ENCODE assay signal across 17 cellular contexts in the genomic region with DNA sequence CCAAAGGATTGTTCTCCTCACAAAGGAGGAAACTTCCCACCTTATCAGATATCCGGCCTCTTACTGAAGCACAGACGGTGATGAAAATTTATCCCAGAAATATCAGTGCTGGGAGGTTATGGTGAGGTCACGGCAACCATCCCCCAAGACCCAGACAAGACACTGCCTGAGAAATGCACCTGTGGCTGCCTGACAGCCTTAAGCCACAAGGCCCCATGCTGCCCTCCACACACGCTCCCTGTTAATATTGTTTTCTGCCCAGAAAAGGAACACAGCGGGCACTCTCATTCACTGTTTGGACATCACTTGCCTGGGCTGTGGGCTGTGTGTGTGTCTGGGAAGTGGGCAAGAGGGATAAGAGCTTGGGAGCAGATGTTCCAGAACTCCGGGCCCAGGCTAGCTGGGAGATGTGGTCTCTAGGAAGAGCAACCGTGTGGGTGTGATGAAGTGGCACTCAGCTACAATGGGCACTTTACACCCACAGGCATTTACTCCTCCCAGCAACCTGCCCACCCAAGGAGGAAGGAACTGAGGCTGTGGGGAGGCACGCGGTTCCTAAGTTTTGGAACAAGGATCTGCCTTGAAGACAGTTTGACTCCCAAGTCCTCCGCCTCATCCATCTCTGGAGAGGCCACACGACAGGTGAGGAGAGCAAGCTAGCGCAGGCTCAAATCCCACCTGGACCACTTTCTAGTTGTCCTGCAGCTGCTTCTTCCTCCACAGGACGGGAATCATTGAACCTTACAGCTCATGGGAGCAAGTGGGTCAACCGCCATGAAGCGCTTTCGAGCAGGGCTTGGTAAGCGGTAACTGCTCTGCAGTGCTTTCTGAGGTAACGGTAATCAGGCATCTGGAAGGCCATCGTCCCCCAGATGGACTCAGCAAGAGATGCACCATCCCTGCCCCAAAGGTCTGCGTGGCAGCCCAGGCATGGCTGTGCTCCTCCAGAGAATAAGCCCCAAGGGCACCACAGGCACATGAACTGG.
DNase-seq lines count a peak whose midpoint lies in the region; ATAC-seq, FAIRE-seq and TF ChIP-seq lines count a peak whose summit lies in the region.
"Had no signal": no experiment of that assay in that cellular context is flagged by ENCODE, and none has a peak within 500 bp of the region (broad histone marks: within the 10 kb centered on the region; RNA-seq: fewer than 3 reads in every experiment).

No MANE protein-coding gene starts in this region.

- no peaks in the 10 kb centered on the region for H3K27me3 ChIP-seq in endothelial cell of umbilical vein (ENCODE audit: control insufficient read depth in 2 of 2, insufficient read depth in 2 of 2, low read length in 2 of 2)
- no peaks in the 10 kb centered on the region for H3K27me3 ChIP-seq in Peyer's patch
- H3K27me3 ChIP-seq: foreskin keratinocyte had no signal

- H3K9me3 ChIP-seq in endothelial cell of umbilical vein (replicated peaks; ENCODE audit: control insufficient read depth, insufficient read depth, low read length) (no peaks in the 10 kb centered on the region), Peyer's patch (no peaks in the 10 kb centered on the region)
- H3K9me3 ChIP-seq: A549 had no signal

- ATAC-seq in stimulated activated effector memory CD8-positive, alpha-beta T cell treated with anti-CD3 and anti-CD28 coated beads, Interleukin-12 subunit alpha, Interleukin-12 subunit beta, amount 100 ng/mL, for 72 hours, result no peak
- no peak for ATAC-seq in HG02852 (IDR thresholded peaks at IDR 0.05; ENCODE audit: unreplicated experiment)
- ATAC-seq: A549, foreskin keratinocyte, HCT116 had no signal

- no peak overlapping the region for H2AFZ ChIP-seq in endothelial cell of umbilical vein (ENCODE audit: low read depth, low read length)

- dilution Hi-C loops in endothelial cell of umbilical vein (cut with MboI; ENCODE audit: extremely low pct_ligation_motif_present, low sequenced_read_pairs), result no loop called here

- H4K20me1 ChIP-seq in endothelial cell of umbilical vein (replicated peaks; ENCODE audit: control insufficient read depth, extremely low read depth, insufficient read depth, low read length), result no peaks in the 10 kb centered on the region

- H3K4me1 Mint-ChIP-seq in stimulated activated effector memory CD8-positive, alpha-beta T cell treated with anti-CD3 and anti-CD28 coated beads, Interleukin-12 subunit alpha, Interleukin-12 subunit beta, amount 100 ng/mL, for 72 hours, result peaks cover 43% of the 10 kb centered on the region

- no peaks in the 10 kb centered on the region for H3K79me2 ChIP-seq in endothelial cell of umbilical vein (ENCODE audit: control insufficient read depth, insufficient read depth, low read length)

- peaks cover 17% of the 10 kb centered on the region for H3K36me3 Mint-ChIP-seq in stimulated activated effector memory CD8-positive, alpha-beta T cell treated with anti-CD3 and anti-CD28 coated beads, Interleukin-12 subunit alpha, Interleukin-12 subunit beta, amount 100 ng/mL, for 72 hours

- no peaks in the 10 kb centered on the region for H3K36me3 ChIP-seq in endothelial cell of umbilical vein (ENCODE audit: control insufficient read depth in 2 of 2, extremely low read depth in 1 of 2, insufficient read depth in 2 of 2, low read length in 2 of 2)
- peaks cover 0 to 18% (median 0%) of the 10 kb centered on the region in 3 donors for H3K36me3 ChIP-seq in Peyer's patch

- no peak overlapping the region for H3K4me3 Mint-ChIP-seq in stimulated activated effector memory CD8-positive, alpha-beta T cell treated with anti-CD3 and anti-CD28 coated beads, Interleukin-12 subunit alpha, Interleukin-12 subunit beta, amount 100 ng/mL, for 72 hours
- H3K4me3 Mint-ChIP-seq: activated CD4-positive, alpha-beta memory T cell treated with anti-CD3 and anti-CD28 coated beads for 36 hours; naive thymus-derived CD4-positive, alpha-beta T cell had no signal

- H3K27ac ChIP-seq in RWPE1 (peak overlapping the region; percentile 42), endothelial cell of umbilical vein (ENCODE audit: insufficient read depth, low read depth, low read length) (no peak overlapping the region), Peyer's patch (peak overlapping the region in 2 of 4 donors; percentile 84 to 93)
- H3K27ac ChIP-seq: foreskin keratinocyte had no signal

- TF ChIP-seq CTCF in RWPE1 (conservative IDR thresholded peaks at IDR 0.05; ENCODE audit: low read depth) (no peak), endothelial cell of umbilical vein (IDR thresholded peaks at IDR 0.05; ENCODE audit: extremely low read depth in 1 of 2, insufficient read depth in 1 of 2, low read depth in 1 of 2, low read length in 2 of 2) (no peak), Peyer's patch (IDR thresholded peaks at IDR 0.05) (no peak)

- H3K9me1 ChIP-seq in endothelial cell of umbilical vein (replicated peaks; ENCODE audit: control insufficient read depth, extremely low read depth, insufficient read depth, low read length), result no peaks in the 10 kb centered on the region

- POLR2A ChIA-PET in RWPE1 (lab: Yijun Ruan, JAX; ENCODE audit: low non-redundant PET), result no interaction called here
- POLR2A ChIA-PET in endothelial cell of umbilical vein (lab: Charles Lee), result no interaction called here

- TF ChIP-seq POLR2A in endothelial cell of umbilical vein (IDR thresholded peaks at IDR 0.05; ENCODE audit: low read depth, low read length) (no peak), Peyer's patch (IDR thresholded peaks at IDR 0.05) (no peak)

- H3K4me2 ChIP-seq in endothelial cell of umbilical vein (ENCODE audit: insufficient read depth, low read length), result no peak overlapping the region
- H3K4me2 ChIP-seq: A549 had no signal

- CTCF ChIA-PET in RWPE1 (lab: Yijun Ruan, JAX), result no interaction called here
- CTCF ChIA-PET in endothelial cell of umbilical vein (lab: Charles Lee), result no interaction called here

- H3K4me3 ChIP-seq in endothelial cell of umbilical vein (replicated peaks in 1 of 3; ENCODE audit: insufficient read depth in 1 of 3, low read depth in 1 of 3, low read length in 3 of 3) (no peak overlapping the region), Peyer's patch (no peak overlapping the region)
- H3K4me3 ChIP-seq: A549, smooth muscle cell had no signal

- FAIRE-seq in endothelial cell of umbilical vein (lab: Jason Lieb, UNC), result no peak
- FAIRE-seq: A549 had no signal

- peak overlapping the region; percentile 92 for H3K27ac Mint-ChIP-seq in stimulated activated effector memory CD8-positive, alpha-beta T cell treated with anti-CD3 and anti-CD28 coated beads, Interleukin-12 subunit alpha, Interleukin-12 subunit beta, amount 100 ng/mL, for 72 hours
- H3K27ac Mint-ChIP-seq: activated CD4-positive, alpha-beta memory T cell treated with anti-CD3 and anti-CD28 coated beads for 36 hours had no signal

- no TSS peak for BruUV-seq in endothelial cell of umbilical vein (replicated peaks; lab: Mats Ljungman, UMichigan)

- DNase-seq in NCI-H2171 treated with DMSO at 0.1 percent for 48 hours (lab: John Stamatoyannopoulos, UW) (peak; percentile 27), NCI-H2171 (lab: John Stamatoyannopoulos, UW) (no peak), RWPE1 (ENCODE audit: low spot score) (no peak), endothelial cell of umbilical vein (ENCODE audit: low read depth, low spot score) (peak; percentile 15), Peyer's patch (no peak), COLO829 (ENCODE audit: low spot score) (no peak)
- no peak for DNase-seq in stimulated activated effector memory CD8-positive, alpha-beta T cell treated with anti-CD3 and anti-CD28 coated beads, Interleukin-12 subunit alpha, Interleukin-12 subunit beta, amount 100 ng/mL, for 72 hours (ENCODE audit: low spot score in 2 of 2)
- DNase-seq: activated naive CD4-positive, alpha-beta T cell treated with anti-CD3 and anti-CD28 coated beads, Interleukin-2, amount 50 U/mL, for 16 hours; DND-41; foreskin keratinocyte; islet precursor cell; naive thymus-derived CD4-positive, alpha-beta T cell had no signal

- H3K4me1 ChIP-seq in endothelial cell of umbilical vein (ENCODE audit: control insufficient read depth, extremely low read depth, insufficient read depth, low read length) (no peaks in the 10 kb centered on the region), Peyer's patch (peaks cover 0 to 68% (median 19%) of the 10 kb centered on the region in 4 donors)
- H3K4me1 ChIP-seq: foreskin keratinocyte had no signal

- intact Hi-C loops in endothelial cell of umbilical vein (cut with micrococcal nuclease), result no loop called here

- no peaks in the 10 kb centered on the region for H3K9me3 Mint-ChIP-seq in stimulated activated effector memory CD8-positive, alpha-beta T cell treated with anti-CD3 and anti-CD28 coated beads, Interleukin-12 subunit alpha, Interleukin-12 subunit beta, amount 100 ng/mL, for 72 hours
- H3K9me3 Mint-ChIP-seq: activated CD4-positive, alpha-beta memory T cell treated with anti-CD3 and anti-CD28 coated beads for 36 hours; naive thymus-derived CD4-positive, alpha-beta T cell had no signal

- H3K9ac ChIP-seq in endothelial cell of umbilical vein (replicated peaks; ENCODE audit: extremely low read depth, insufficient read depth, low read length), result no peak overlapping the region

TF ChIP-seq in endothelial cell of umbilical vein, 7 proteins besides CTCF, POLR2A, EP300 and RAD21:
- TF ChIP-seq FOS (IDR thresholded peaks at IDR 0.05; ENCODE audit: borderline replicate concordance, insufficient read depth, low read length), result no peak
- no peak for TF ChIP-seq JUN (IDR thresholded peaks at IDR 0.05; ENCODE audit: borderline replicate concordance, insufficient read depth, insufficient read length, low read depth)
- TF ChIP-seq EZH2 (IDR thresholded peaks at IDR 0.05; ENCODE audit: borderline replicate concordance, low read depth, low read length, severe bottlenecking), result no peak
- TF ChIP-seq GATA2 (IDR thresholded peaks at IDR 0.05; ENCODE audit: insufficient read depth, insufficient read length, low read depth, low read length), result no peak
- TF ChIP-seq, protein P1, sequence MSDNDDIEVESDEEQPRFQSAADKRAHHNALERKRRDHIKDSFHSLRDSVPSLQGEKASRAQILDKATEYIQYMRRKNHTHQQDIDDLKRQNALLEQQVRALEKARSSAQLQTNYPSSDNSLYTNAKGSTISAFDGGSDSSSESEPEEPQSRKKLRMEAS (IDR thresholded peaks at IDR 0.05; ENCODE audit: insufficient read depth, insufficient read length), result no peak
- no peak for TF ChIP-seq POLR2AphosphoS5 (IDR thresholded peaks at IDR 0.05; ENCODE audit: insufficient read depth, low read depth, low read length)
- no peak for TF ChIP-seq MYC (IDR thresholded peaks at IDR 0.05; ENCODE audit: low read depth, low read length)
TF ChIP-seq in endothelial cell of umbilical vein: peak in this region for 0.

Comparison
In these comparisons a context has a peak if more than half of its experiments do, and no peak if none do; other contexts are left out.
1. DNase-seq: peak in NCI-H2171 treated with DMSO at 0.1 percent for 48 hours (single experiment) and endothelial cell of umbilical vein (single experiment); none in NCI-H2171 (single experiment), RWPE1 (single experiment), stimulated activated effector memory CD8-positive, alpha-beta T cell treated with anti-CD3 and anti-CD28 coated beads, Interleukin-12 subunit alpha, Interleukin-12 subunit beta, amount 100 ng/mL, for 72 hours (0 of 2), Peyer's patch (0 of 3) and COLO829 (single experiment).